ENCODE assay signal across 9 cellular contexts in the genomic region with DNA sequence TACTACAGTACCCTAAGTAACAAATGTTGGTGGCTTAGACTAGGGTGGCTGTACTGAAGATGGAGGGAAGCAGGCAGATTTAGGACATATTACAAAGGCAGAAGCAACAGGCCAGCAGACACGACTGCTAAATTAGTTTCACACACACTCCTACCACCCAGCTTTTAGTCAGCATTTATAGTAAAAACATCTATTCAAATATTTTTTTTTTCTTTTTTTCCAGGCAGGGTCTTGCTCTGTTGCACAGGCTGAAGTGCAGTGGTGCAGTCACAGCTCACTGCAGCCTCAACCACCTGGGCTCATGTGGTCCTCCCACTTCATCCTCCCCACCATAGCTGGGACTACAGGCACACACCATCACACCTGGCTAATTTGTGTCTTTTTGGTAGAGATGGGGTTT.
DNase-seq lines count a peak whose midpoint lies in the region; ATAC-seq and TF ChIP-seq lines count a peak whose summit lies in the region.
"Had no signal": no experiment of that assay in that cellular context is flagged by ENCODE, and none has a peak within 500 bp of the region (broad histone marks: within the 10 kb centered on the region; RNA-seq: fewer than 3 reads in every experiment).

No MANE protein-coding gene starts in this region.

- CTCF ChIA-PET in GM10248 (lab: Yijun Ruan, JAX): interaction anchor here (1.2 to 3.5 kb wide), 4 partner anchors 9 to 189 kb away, joined by 4 to 14 read pairs (median 6); no protein-coding TSS in a partner anchor
- CTCF ChIA-PET in activated B cell treated with CpG ODN at 0.5 μM for 24 hours (lab: Charles Lee): interaction anchor here (1.0 kb wide), 1 partner anchor 14 kb away, joined by 4 read pairs; no protein-coding TSS in a partner anchor
- CTCF ChIA-PET in MCF 10A (lab: Yijun Ruan, JAX): interaction anchor here (0.6 to 1.7 kb wide), 6 partner anchors 12 to 236 kb away, joined by 3 to 4 read pairs (median 3); no protein-coding TSS in a partner anchor

- H3K27ac Mint-ChIP-seq in activated B cell treated with CpG ODN at 0.5 μM for 24 hours (peak overlapping the region; percentile 77), chondrocyte (ENCODE audit: unreplicated experiment) (no peak overlapping the region), MCF 10A (ENCODE audit: low read depth, unreplicated experiment) (no peak overlapping the region)

- ATAC-seq in GM19438 (IDR thresholded peaks at IDR 0.05; ENCODE audit: low read depth, unreplicated experiment): peak; percentile 85
- peak; percentile 68 for ATAC-seq in HG03039 (IDR thresholded peaks at IDR 0.05; ENCODE audit: unreplicated experiment)
- peak; percentile 85 for ATAC-seq in activated B cell treated with CpG ODN at 0.5 μM for 24 hours (ENCODE audit: low read depth)

- intact Hi-C loops in activated B cell treated with CpG ODN at 0.5 μM for 24 hours (cut with micrococcal nuclease) (loop anchor here (5.0 kb wide), 2 partner anchors 35 to 70 kb away; no protein-coding TSS in a partner anchor), MCF 10A (cut with micrococcal nuclease) (no loop called here)

- H3K9me3 Mint-ChIP-seq in activated B cell treated with CpG ODN at 0.5 μM for 24 hours: no peaks in the 10 kb centered on the region
- peaks cover 3% of the 10 kb centered on the region for H3K9me3 Mint-ChIP-seq in chondrocyte (ENCODE audit: low read depth)
- no peaks in the 10 kb centered on the region for H3K9me3 Mint-ChIP-seq in MCF 10A (ENCODE audit: unreplicated experiment)

- H3K4me1 Mint-ChIP-seq in activated B cell treated with CpG ODN at 0.5 μM for 24 hours (peaks cover 50% of the 10 kb centered on the region), chondrocyte (ENCODE audit: low read depth) (peaks cover 21% of the 10 kb centered on the region), MCF 10A (ENCODE audit: insufficient read depth, unreplicated experiment) (peaks cover 13% of the 10 kb centered on the region)

- H3K36me3 Mint-ChIP-seq in activated B cell treated with CpG ODN at 0.5 μM for 24 hours (ENCODE audit: low read depth) (peaks cover 34% of the 10 kb centered on the region), chondrocyte (ENCODE audit: low read depth) (peaks cover 10% of the 10 kb centered on the region), MCF 10A (ENCODE audit: insufficient read depth, unreplicated experiment) (peaks cover 33% of the 10 kb centered on the region)

- no peaks in the 10 kb centered on the region for H3K27me3 Mint-ChIP-seq in activated B cell treated with CpG ODN at 0.5 μM for 24 hours
- H3K27me3 Mint-ChIP-seq in chondrocyte (ENCODE audit: low read depth): no peaks in the 10 kb centered on the region
- H3K27me3 Mint-ChIP-seq in MCF 10A (ENCODE audit: insufficient read depth, unreplicated experiment): no peaks in the 10 kb centered on the region

- no TSS peak for BruUV-seq in MCF 10A (replicated peaks; lab: Mats Ljungman, UMichigan)

- POLR2A ChIA-PET in GM10248 (lab: Yijun Ruan, JAX) (interaction anchor here (0.6 kb wide), 1 partner anchor 34 kb away, joined by 3 read pairs; no protein-coding TSS in a partner anchor), activated B cell treated with CpG ODN at 0.5 μM for 24 hours (lab: Charles Lee) (interaction anchor here (0.7 to 3.4 kb wide), 2 partner anchors 72 to 158 kb away, joined by 6 to 16 read pairs; a partner anchor contains a TSS), MCF 10A (lab: Yijun Ruan, JAX) (interaction anchor here (0.9 to 3.9 kb wide), 3 partner anchors 12 to 72 kb away, joined by 3 to 13 read pairs (median 3); a partner anchor contains a TSS)

- DNase-seq in GM10248 (ENCODE audit: extremely low spot score): peak; percentile 23
- DNase-seq in activated B cell treated with CpG ODN at 0.5 μM for 24 hours: no peak
- no peak for DNase-seq in kidney tubule cell (ENCODE audit: low spot score)
- DNase-seq in chondrocyte (ENCODE audit: low spot score): no peak
- DNase-seq in amniotic stem cell (lab: John Stamatoyannopoulos, UW): no peak
- DNase-seq in MCF 10A (ENCODE audit: unreplicated experiment): no peak
- DNase-seq: NCI-H2081 had no signal

- H3K4me3 Mint-ChIP-seq in activated B cell treated with CpG ODN at 0.5 μM for 24 hours (peak overlapping the region; percentile 6), chondrocyte (ENCODE audit: unreplicated experiment) (no peak overlapping the region), MCF 10A (ENCODE audit: unreplicated experiment) (no peak overlapping the region)

- TF ChIP-seq CTCF in GM10248 (IDR thresholded peaks at IDR 0.05; ENCODE audit: control extremely low read depth, extremely low read depth, low read depth, missing control alignments): no peak
- no peak for TF ChIP-seq CTCF in activated B cell treated with CpG ODN at 0.5 μM for 24 hours (IDR thresholded peaks at IDR 0.05)
- no peak for TF ChIP-seq CTCF in chondrocyte (IDR thresholded peaks at IDR 0.05)
- TF ChIP-seq CTCF in MCF 10A (IDR thresholded peaks at IDR 0.05; ENCODE audit: unreplicated experiment): no peak
